ENCODE assay signal across 8 cellular contexts in genomic region chr11:95924414-95924760, GRCh38. TPM values are rescaled to one million over a fixed set of nuclear protein-coding genes. Genes with fewer than 3 reads are reported as not detected.
DNase-seq lines count a peak whose midpoint lies in the region; ATAC-seq and TF ChIP-seq lines count a peak whose summit lies in the region.

No MANE protein-coding gene starts in this region.

- intact Hi-C loops in thyroid gland (cut with DNase I) = no loop called here

- TF ChIP-seq CTCF in brain (conservative IDR thresholded peaks at IDR 0.05) = no peak
- TF ChIP-seq CTCF in thyroid gland (IDR thresholded peaks at IDR 0.05) = no peak

- H3K4me3 Mint-ChIP-seq in T-helper 1 cell treated with Interleukin-12 subunit alpha and Interleukin-12 subunit beta and Interleukin-4 antibody, amounts not matched to agents 30 μg/mL and 1 μg/mL, for 36 hours = peak overlapping the region; percentile 97
- peak overlapping the region; percentile 92 to 100 (median 98) for H3K4me3 Mint-ChIP-seq in brain

- H3K4me1 Mint-ChIP-seq in T-helper 1 cell treated with Interleukin-12 subunit alpha and Interleukin-12 subunit beta and Interleukin-4 antibody, amounts not matched to agents 30 μg/mL and 1 μg/mL, for 36 hours (ENCODE audit: low read depth) = peaks cover 25% of the 10 kb centered on the region
- H3K4me1 Mint-ChIP-seq in brain = peaks cover 43% of the 10 kb centered on the region

- ATAC-seq in left lobe of liver = peak; percentile 31
- no peak for ATAC-seq in HG02610 (IDR thresholded peaks at IDR 0.05; ENCODE audit: unreplicated experiment)

- H3K36me3 Mint-ChIP-seq in T-helper 1 cell treated with Interleukin-12 subunit alpha and Interleukin-12 subunit beta and Interleukin-4 antibody, amounts not matched to agents 30 μg/mL and 1 μg/mL, for 36 hours (ENCODE audit: low read depth) = peaks cover 3% of the 10 kb centered on the region
- no peaks in the 10 kb centered on the region for H3K36me3 Mint-ChIP-seq in brain

- peak overlapping the region; percentile 90 for H3K27ac Mint-ChIP-seq in T-helper 1 cell treated with Interleukin-12 subunit alpha and Interleukin-12 subunit beta and Interleukin-4 antibody, amounts not matched to agents 30 μg/mL and 1 μg/mL, for 36 hours
- H3K27ac Mint-ChIP-seq in brain = peak overlapping the region; percentile 97 to 100 (median 99)

- H3K4me1 ChIP-seq in thyroid gland = peaks cover 10 to 20% of the 10 kb centered on the region in 2 donors

- H3K9me3 Mint-ChIP-seq in T-helper 1 cell treated with Interleukin-12 subunit alpha and Interleukin-12 subunit beta and Interleukin-4 antibody, amounts not matched to agents 30 μg/mL and 1 μg/mL, for 36 hours = no peaks in the 10 kb centered on the region
- peaks cover 0 to 2% (median 0%) of the 10 kb centered on the region in 5 experiments for H3K9me3 Mint-ChIP-seq in brain

- DNase-seq in T-helper 1 cell (no peak), M059J (ENCODE audit: low read depth) (peak; percentile 54), left lobe of liver (ENCODE audit: low spot score) (no peak), thyroid gland (no peak), NCI-H2029 treated with DMSO at 0.1 percent for 48 hours (lab: John Stamatoyannopoulos, UW) (no peak)

- 0 to 2% methylated on average over 4 of the region's 4 CpGs for WGBS in thyroid gland, 2 donors

- H3K27ac ChIP-seq in thyroid gland = peak overlapping the region; percentile 94 to 99 (median 97)

- no peaks in the 10 kb centered on the region for H3K27me3 ChIP-seq in thyroid gland

- no peaks in the 10 kb centered on the region for H3K9me3 ChIP-seq in thyroid gland

- H3K27me3 Mint-ChIP-seq in T-helper 1 cell treated with Interleukin-12 subunit alpha and Interleukin-12 subunit beta and Interleukin-4 antibody, amounts not matched to agents 30 μg/mL and 1 μg/mL, for 36 hours (ENCODE audit: low read depth) = peaks cover 19% of the 10 kb centered on the region
- H3K27me3 Mint-ChIP-seq in brain = peaks cover 16% of the 10 kb centered on the region

- no peaks in the 10 kb centered on the region for H3K36me3 ChIP-seq in thyroid gland

- TF ChIP-seq POLR2A in thyroid gland (IDR thresholded peaks at IDR 0.05) = no peak

- H3K4me3 ChIP-seq in thyroid gland (replicated peaks in 1 of 3) = peak overlapping the region; percentile 81 to 90 (median 81)

RNA-seq across cellular contexts. Expression of gene MTMR2, which starts 0.5 kb away (rescaled TPM):
- 34.4 and 43.3 TPM in 2 replicates for total RNA-seq in M059J (2014; rRNA removed; shearing (Covaris generic))
- polyA plus RNA-seq in brain (ENCODE audit: insufficient read depth, low read depth, low replicate concordance) = 21.7 TPM
- total RNA-seq in left lobe of liver = 3.1 TPM
- total RNA-seq in thyroid gland = 10 to 100 TPM; 24.1 to 27.5 (median 27.0) TPM
